Comparison of ENCODE assay signal across 30 cellular contexts in genomic region chr22:36297568-36297967, GRCh38. TPM values are rescaled to one million over a fixed set of nuclear protein-coding genes. Genes with fewer than 3 reads are reported as not detected.
A peak's percentile ranks its signal among the peaks of the same experiment; 100 is the strongest.
DNase-seq lines count a peak whose midpoint lies in the region; ATAC-seq and TF ChIP-seq lines count a peak whose summit lies in the region.
"Had no signal": no experiment of that assay in that cellular context is flagged by ENCODE, and none has a peak within 500 bp of the region (broad histone marks: within the 10 kb centered on the region; RNA-seq: fewer than 3 reads in every experiment).

No MANE protein-coding gene starts in this region.

- no peak overlapping the region for H3K4me3 ChIP-seq in right atrium auricular region
- no peak overlapping the region for H3K4me3 ChIP-seq in gastroesophageal sphincter
- H3K4me3 ChIP-seq: colonic mucosa, esophagus squamous epithelium, gastrocnemius medialis, K562, psoas muscle, upper lobe of right lung had no signal

- TF ChIP-seq POLR2A in gastroesophageal sphincter (IDR thresholded peaks at IDR 0.05), result no peak

- H3K27ac Mint-ChIP-seq in activated T-helper 17 cell treated with anti-CD3 and anti-CD28 coated beads, Interleukin-2, amount 50 U/mL, for 72 hours, result no peak overlapping the region
- H3K27ac Mint-ChIP-seq in stimulated activated naive B cell treated with anti-CD40 and anti-IgM and Interleukin-4, amounts not matched to agents 10 μg/mL and 1 μg/mL and 100 μg/mL, for 72 hours, result peak overlapping the region; percentile 85
- H3K27ac Mint-ChIP-seq: H9 had no signal

- TF ChIP-seq CTCF in right atrium auricular region (IDR thresholded peaks at IDR 0.05) (no peak), gastroesophageal sphincter (IDR thresholded peaks at IDR 0.05) (no peak)

- DNase-seq in Right ventricle myocardium superior (peak; percentile 24), right atrium auricular region (ENCODE audit: low spot score) (no peak), C1 segment of cervical spinal cord (lab: John Stamatoyannopoulos, UW) (no peak)
- DNase-seq in stimulated activated naive B cell treated with anti-CD40 and anti-IgM and Interleukin-4, amounts not matched to agents 10 μg/mL and 1 μg/mL and 100 μg/mL, for 72 hours, result no peak
- DNase-seq: activated CD4-positive, alpha-beta T cell treated with anti-CD3 and anti-CD28 coated beads, Interleukin-2, amount 10 ng/mL, durations not matched to agents 7 days and 5 days; Calu3; colonic mucosa; DND-41; effector memory CD4-positive, alpha-beta T cell; esophagus squamous epithelium; gastrocnemius medialis; H9; hippocampal formation; left colon; naive B cell; NCI-H1105; NCI-H187 treated with DMSO at 0.1 percent for 48 hours; NCI-H2171 treated with DMSO at 0.1 percent for 48 hours; NCI-H524 treated with DMSO at 0.1 percent for 48 hours; nucleus accumbens; stimulated activated CD8-positive, alpha-beta memory T cell treated with anti-CD3 and anti-CD28 coated beads, Interleukin-4, amount 100 ng/mL, for 48 hours; SW 1271; upper lobe of right lung had no signal

- no peak overlapping the region for H3K27ac ChIP-seq in right atrium auricular region
- peak overlapping the region in 3 of 4 donors; percentile 84 to 89 (median 87) for H3K27ac ChIP-seq in gastroesophageal sphincter
- H3K27ac ChIP-seq: colonic mucosa, gastrocnemius medialis, psoas muscle, upper lobe of right lung had no signal

- H3K36me3 ChIP-seq in right atrium auricular region (peaks cover 100% of the 10 kb centered on the region), gastroesophageal sphincter (peaks cover 5 to 100% of the 10 kb centered on the region in 2 donors)

- H3K9me3 ChIP-seq in right atrium auricular region (no peaks in the 10 kb centered on the region), gastroesophageal sphincter (no peaks in the 10 kb centered on the region)
- H3K9me3 ChIP-seq: colonic mucosa, esophagus squamous epithelium, gastrocnemius medialis, psoas muscle, upper lobe of right lung had no signal

- H3K4me3 Mint-ChIP-seq in activated T-helper 17 cell treated with anti-CD3 and anti-CD28 coated beads, Interleukin-2, amount 50 U/mL, for 72 hours, result peak overlapping the region; percentile 28
- no peak overlapping the region for H3K4me3 Mint-ChIP-seq in stimulated activated naive B cell treated with anti-CD40 and anti-IgM and Interleukin-4, amounts not matched to agents 10 μg/mL and 1 μg/mL and 100 μg/mL, for 72 hours
- H3K4me3 Mint-ChIP-seq: activated CD4-positive, alpha-beta T cell treated with anti-CD3 and anti-CD28 coated beads, Interleukin-2, amount 10 ng/mL, durations not matched to agents 7 days and 5 days; H9 had no signal

- peaks cover 9% of the 10 kb centered on the region for H3K4me1 Mint-ChIP-seq in activated T-helper 17 cell treated with anti-CD3 and anti-CD28 coated beads, Interleukin-2, amount 50 U/mL, for 72 hours
- H3K4me1 Mint-ChIP-seq in stimulated activated naive B cell treated with anti-CD40 and anti-IgM and Interleukin-4, amounts not matched to agents 10 μg/mL and 1 μg/mL and 100 μg/mL, for 72 hours, result peaks cover 12 to 26% of the 10 kb centered on the region in 2 donors

- WGBS in gastroesophageal sphincter (ENCODE audit: low coverage in 1 of 2), 2 donors, result 23 to 87% methylated on average over 3 to 9 of the region's 19 CpGs

- ATAC-seq in Right ventricle myocardium superior (ENCODE audit: poor library complexity) (no peak), gastroesophageal sphincter (no peak), HG02938 (IDR thresholded peaks at IDR 0.05; ENCODE audit: unreplicated experiment) (no peak), esophagus mucosa (no peak)
- ATAC-seq in activated T-helper 17 cell treated with anti-CD3 and anti-CD28 coated beads, Interleukin-2, amount 50 U/mL, for 72 hours (replicated peaks), result no peak
- ATAC-seq in stimulated activated naive B cell treated with anti-CD40 and anti-IgM and Interleukin-4, amounts not matched to agents 10 μg/mL and 1 μg/mL and 100 μg/mL, for 72 hours (replicated peaks), result no peak
- ATAC-seq: gastrocnemius medialis, K562, left colon, Panc1, psoas muscle, upper lobe of right lung had no signal

- H3K36me3 Mint-ChIP-seq in activated T-helper 17 cell treated with anti-CD3 and anti-CD28 coated beads, Interleukin-2, amount 50 U/mL, for 72 hours (ENCODE audit: low read depth), result peaks cover 100% of the 10 kb centered on the region
- H3K36me3 Mint-ChIP-seq in stimulated activated naive B cell treated with anti-CD40 and anti-IgM and Interleukin-4, amounts not matched to agents 10 μg/mL and 1 μg/mL and 100 μg/mL, for 72 hours, result peaks cover 65 to 76% of the 10 kb centered on the region in 2 donors

- H3K27me3 Mint-ChIP-seq in activated T-helper 17 cell treated with anti-CD3 and anti-CD28 coated beads, Interleukin-2, amount 50 U/mL, for 72 hours, result no peaks in the 10 kb centered on the region
- no peaks in the 10 kb centered on the region for H3K27me3 Mint-ChIP-seq in stimulated activated naive B cell treated with anti-CD40 and anti-IgM and Interleukin-4, amounts not matched to agents 10 μg/mL and 1 μg/mL and 100 μg/mL, for 72 hours
- H3K27me3 Mint-ChIP-seq: activated CD4-positive, alpha-beta T cell treated with anti-CD3 and anti-CD28 coated beads, Interleukin-2, amount 10 ng/mL, durations not matched to agents 7 days and 5 days; naive B cell had no signal

- intact Hi-C loops in Right ventricle myocardium superior (cut with DNase I), result no loop called here

- no peaks in the 10 kb centered on the region for H3K9me3 Mint-ChIP-seq in activated T-helper 17 cell treated with anti-CD3 and anti-CD28 coated beads, Interleukin-2, amount 50 U/mL, for 72 hours
- H3K9me3 Mint-ChIP-seq in stimulated activated naive B cell treated with anti-CD40 and anti-IgM and Interleukin-4, amounts not matched to agents 10 μg/mL and 1 μg/mL and 100 μg/mL, for 72 hours, result no peaks in the 10 kb centered on the region
- H3K9me3 Mint-ChIP-seq: activated CD4-positive, alpha-beta T cell treated with anti-CD3 and anti-CD28 coated beads, Interleukin-2, amount 10 ng/mL, durations not matched to agents 7 days and 5 days; naive B cell had no signal

- no peak for TF ChIP-seq EP300 in gastroesophageal sphincter (IDR thresholded peaks at IDR 0.05)

- H3K27me3 ChIP-seq in right atrium auricular region, result no peaks in the 10 kb centered on the region
- H3K27me3 ChIP-seq in gastroesophageal sphincter, result no peaks in the 10 kb centered on the region
- H3K27me3 ChIP-seq: colonic mucosa, esophagus squamous epithelium, gastrocnemius medialis, upper lobe of right lung had no signal

- H3K4me1 ChIP-seq in right atrium auricular region (no peaks in the 10 kb centered on the region), gastroesophageal sphincter (peaks cover 0 to 13% (median 6%) of the 10 kb centered on the region in 3 donors)
- H3K4me1 ChIP-seq: colonic mucosa, gastrocnemius medialis, psoas muscle, upper lobe of right lung had no signal

RNA-seq across cellular contexts. Expression of gene APOL1, which starts 44.6 kb away (rescaled TPM):
- 16.8 TPM for total RNA-seq in Right ventricle myocardium superior
- 10 to 100 TPM; 10.7 to 18.1 TPM for total RNA-seq in right atrium auricular region
- 10 to 100 TPM; 52.8 to 89.4 TPM for total RNA-seq in activated T-helper 17 cell treated with anti-CD3 and anti-CD28 coated beads, Interleukin-2, amount 50 U/mL, for 72 hours
- 10 to 100 TPM in 3 of 4 donors, 1 to 10 TPM in 1; 10.0 to 53.7 (median 26.0) TPM for total RNA-seq in gastroesophageal sphincter
- 19.0 TPM for total RNA-seq in esophagus mucosa
- total RNA-seq: H9 had no signal

RNA-seq across cellular contexts. Expression of gene APOL2, which starts 58.2 kb away (rescaled TPM):
- 58.6 TPM for total RNA-seq in Right ventricle myocardium superior
- 10 to 100 TPM; 25.4 to 25.7 TPM for total RNA-seq in right atrium auricular region
- total RNA-seq in activated T-helper 17 cell treated with anti-CD3 and anti-CD28 coated beads, Interleukin-2, amount 50 U/mL, for 72 hours, result 100 to 1,000 TPM; 105 to 116 TPM
- total RNA-seq in gastroesophageal sphincter, result 10 to 100 TPM; 29.1 to 40.9 (median 35.0) TPM
- 10.8 TPM for total RNA-seq in esophagus mucosa

Comparison
In these comparisons a context has a peak if more than half of its experiments do, and no peak if none do; other contexts are left out.
1. H3K27ac ChIP-seq: peak in gastroesophageal sphincter (3 of 4); none in right atrium auricular region (0 of 2).